ENCODE assay signal across 28 cellular contexts in the genomic region with DNA sequence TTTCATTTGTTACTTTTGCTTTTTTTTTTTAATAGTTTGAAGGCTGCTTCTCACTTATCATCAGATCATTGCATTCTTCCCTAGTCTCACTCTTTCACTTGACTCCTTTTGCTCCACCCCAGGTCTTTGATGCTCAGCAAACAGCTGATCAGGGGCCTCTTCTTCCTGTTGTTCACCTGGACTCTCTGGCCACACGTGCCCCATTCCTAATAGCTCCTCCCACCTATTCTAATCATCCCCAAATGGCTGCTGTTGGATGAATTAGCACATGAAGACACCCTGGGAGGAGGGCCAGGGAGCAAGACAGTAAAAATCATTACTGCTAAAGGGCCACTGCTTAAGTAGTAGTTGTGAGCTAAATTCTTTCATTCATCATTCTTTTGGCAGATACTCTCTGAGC.
"Had no signal": no experiment of that assay in that cellular context is flagged by ENCODE, and none has a peak within 500 bp of the region (broad histone marks: within the 10 kb centered on the region; RNA-seq: fewer than 3 reads in every experiment).

No MANE protein-coding gene starts in this region.

- H3K9me3 ChIP-seq: adrenal gland, ascending aorta, neutrophil, ovary, psoas muscle, right atrium auricular region, thyroid gland, upper lobe of right lung had no signal

- H3K36me3 Mint-ChIP-seq: activated naive CD8-positive, alpha-beta T cell had no signal

- ATAC-seq: activated CD4-positive, alpha-beta T cell treated with anti-CD3 and anti-CD28 coated beads for 36 hours; activated T-helper 17 cell treated with anti-CD3 and anti-CD28 coated beads, Interleukin-2, amount 50 U/mL, for 72 hours; foreskin keratinocyte; left cardiac atrium; psoas muscle; stimulated activated naive CD8-positive, alpha-beta T cell treated with anti-CD3 and anti-CD28 coated beads, Interleukin-15, Interleukin-2, amounts not matched to agents 100 U/mL and 50 U/mL, for 24 hours; upper lobe of right lung had no signal

- DNase-seq: activated B cell treated with CpG ODN at 0.5 μM for 24 hours; activated CD4-positive, alpha-beta T cell treated with anti-CD3 and anti-CD28 coated beads for 36 hours; activated CD4-positive, alpha-beta T cell treated with anti-CD3 and anti-CD28 coated beads, Interleukin-2, amount 50 U/mL, for 4 hours; activated CD8-positive, alpha-beta memory T cell treated with anti-CD3 and anti-CD28 coated beads for 24 hours; activated CD8-positive, alpha-beta memory T cell treated with anti-CD3 and anti-CD28 coated beads, Interleukin-2, amount 50 U/mL, for 4 hours; activated T-cell treated with anti-CD3 and anti-CD28 coated beads, Interleukin-2, amount 50 U/mL, for 24 hours; adrenal gland; brain microvascular endothelial cell; caudate nucleus; dermis blood vessel endothelial cell; effector CD8-positive, alpha-beta T cell; foreskin keratinocyte; islet precursor cell; left cardiac atrium; ovary; psoas muscle; stimulated activated CD4-positive, alpha-beta T cell treated with anti-CD3 and anti-CD28 coated beads, Interleukin-4, amount 100 ng/mL, for 4 hours; stimulated activated naive CD8-positive, alpha-beta T cell treated with anti-CD3 and anti-CD28 coated beads, Interleukin-15, Interleukin-2, amounts not matched to agents 100 U/mL and 50 U/mL, for 24 hours; substantia nigra; T1000; thyroid gland; upper lobe of right lung had no signal

- H3K27ac Mint-ChIP-seq: activated B cell treated with CpG ODN at 0.5 μM for 24 hours; activated CD4-positive, alpha-beta T cell treated with anti-CD3 and anti-CD28 coated beads for 36 hours; activated naive CD8-positive, alpha-beta T cell; activated T-cell treated with anti-CD3 and anti-CD28 coated beads, Interleukin-2, amount 50 U/mL, for 24 hours; activated T-helper 17 cell treated with anti-CD3 and anti-CD28 coated beads, Interleukin-2, amount 50 U/mL, for 72 hours; nephron had no signal

- H3K27me3 Mint-ChIP-seq: activated CD4-positive, alpha-beta T cell treated with anti-CD3 and anti-CD28 coated beads for 36 hours; activated naive CD8-positive, alpha-beta T cell; activated T-cell treated with anti-CD3 and anti-CD28 coated beads, Interleukin-2, amount 50 U/mL, for 24 hours had no signal

- H3K4me1 ChIP-seq: adrenal gland, ascending aorta, foreskin keratinocyte, psoas muscle, right atrium auricular region, upper lobe of right lung had no signal

- H3K4me3 Mint-ChIP-seq: activated B cell treated with CpG ODN at 0.5 μM for 24 hours; activated CD4-positive, alpha-beta T cell treated with anti-CD3 and anti-CD28 coated beads for 36 hours; activated naive CD8-positive, alpha-beta T cell; activated T-cell treated with anti-CD3 and anti-CD28 coated beads, Interleukin-2, amount 50 U/mL, for 24 hours; activated T-helper 17 cell treated with anti-CD3 and anti-CD28 coated beads, Interleukin-2, amount 50 U/mL, for 72 hours; nephron had no signal

- H3K4me3 ChIP-seq: adrenal gland, ascending aorta, ovary, psoas muscle, right atrium auricular region, thyroid gland, upper lobe of right lung had no signal

- H3K27me3 ChIP-seq: adrenal gland, ascending aorta, brain microvascular endothelial cell, neutrophil, ovary, right atrium auricular region, thyroid gland, upper lobe of right lung had no signal

- H3K9me3 Mint-ChIP-seq: activated B cell treated with CpG ODN at 0.5 μM for 24 hours; activated T-cell treated with anti-CD3 and anti-CD28 coated beads, Interleukin-2, amount 50 U/mL, for 24 hours; activated T-helper 17 cell treated with anti-CD3 and anti-CD28 coated beads, Interleukin-2, amount 50 U/mL, for 72 hours; nephron had no signal

- H3K36me3 ChIP-seq: adrenal gland, ascending aorta, brain microvascular endothelial cell, neutrophil, ovary, right atrium auricular region, thyroid gland, upper lobe of right lung had no signal

- H3K27ac ChIP-seq: adrenal gland, ascending aorta, brain microvascular endothelial cell, foreskin keratinocyte, neutrophil, ovary, psoas muscle, right atrium auricular region, thyroid gland, upper lobe of right lung had no signal
